Comparison of ENCODE assay signal across 16 cellular contexts in the genomic region with DNA sequence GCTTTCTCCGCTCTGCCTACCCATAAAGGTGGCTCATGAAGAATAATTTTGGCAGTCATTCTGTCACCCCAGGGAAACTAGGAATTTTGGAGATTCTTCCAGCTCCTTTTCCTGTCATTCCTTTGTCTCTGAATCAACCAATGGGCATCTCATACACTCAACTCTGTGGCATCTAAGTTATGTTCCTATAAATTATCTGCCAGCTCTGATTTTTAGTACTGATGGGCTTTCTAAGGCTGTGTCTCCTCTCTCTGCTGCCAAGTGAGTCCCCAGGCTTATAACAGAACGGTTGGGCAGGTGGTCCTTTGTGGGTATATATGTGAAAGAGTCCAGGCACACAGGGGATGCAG.
DNase-seq lines count a peak whose midpoint lies in the region; ATAC-seq, FAIRE-seq and TF ChIP-seq lines count a peak whose summit lies in the region.
"Had no signal": no experiment of that assay in that cellular context is flagged by ENCODE, and none has a peak within 500 bp of the region (broad histone marks: within the 10 kb centered on the region; RNA-seq: fewer than 3 reads in every experiment).

No MANE protein-coding gene starts in this region.

- BruUV-seq in PC-3 (replicated peaks; lab: Mats Ljungman, UMichigan), result no TSS peak

- no peak for TF ChIP-seq CTCF in PC-3 (conservative IDR thresholded peaks at IDR 0.05; ENCODE audit: low read depth, low read length)
- no peak for TF ChIP-seq CTCF in kidney (IDR thresholded peaks at IDR 0.05; ENCODE audit: borderline replicate concordance, extremely low read depth, insufficient read depth)
- TF ChIP-seq CTCF in BE2C (IDR thresholded peaks at IDR 0.05; ENCODE audit: low read depth, low read length), result no peak

- H3K9me3 ChIP-seq in PC-3 (ENCODE audit: low read length), result peaks cover 13% of the 10 kb centered on the region; the same call in 1 of the 2 replicates
- H3K9me3 ChIP-seq in kidney (ENCODE audit: control insufficient read depth in 1 of 2, low read length in 2 of 2), result peaks cover 0 to 2% of the 10 kb centered on the region in 2 donors
- no peaks in the 10 kb centered on the region; the same call in 1 of the 2 replicates for H3K9me3 ChIP-seq in BE2C

- H4K20me1 ChIP-seq in PC-3 (ENCODE audit: low read length), result no peaks in the 10 kb centered on the region

- no peaks in the 10 kb centered on the region for H3K9me2 ChIP-seq in PC-3 (replicated peaks; ENCODE audit: low read length)

- peak overlapping the region; percentile 33 for H3K4me2 ChIP-seq in PC-3 (ENCODE audit: low read length)

- no peaks in the 10 kb centered on the region for H3F3A ChIP-seq in PC-3 (ENCODE audit: low read length, unreplicated experiment)

- H2AFZ ChIP-seq in PC-3 (ENCODE audit: low read length), result no peak overlapping the region

- peak; percentile 70 for ATAC-seq in PC-3
- ATAC-seq: K562 had no signal

- FAIRE-seq in kidney (lab: Jason Lieb, UNC), result no peak
- FAIRE-seq: K562 had no signal

- H3K4me3 ChIP-seq in PC-3 (ENCODE audit: low read length) (no peak overlapping the region), kidney (ENCODE audit: low read length in 2 of 2) (no peak overlapping the region), BE2C (ENCODE audit: low read depth, low read length) (no peak overlapping the region)
- H3K4me3 ChIP-seq: K562 had no signal

- H3K9ac ChIP-seq in PC-3 (ENCODE audit: low read length) (no peak overlapping the region), kidney (ENCODE audit: low read length in 2 of 2) (no peak overlapping the region)

- DNase-seq in EL, result peak; percentile 70
- DNase-seq in PC-3, result peak; percentile 80
- peak; percentile 9 for DNase-seq in kidney tubule cell (ENCODE audit: low spot score)
- no peak for DNase-seq in kidney
- no peak for DNase-seq in BE2C
- no peak for DNase-seq in NCI-H1694 (lab: John Stamatoyannopoulos, UW)
- no peak for DNase-seq in NCI-H69 (lab: John Stamatoyannopoulos, UW)
- DNase-seq: AML-193; C1 segment of cervical spinal cord; Calu3; CD4-positive, alpha-beta T cell; DMS79 treated with DMSO at 0.1 percent for 48 hours; GF-D8; HCEC 1CT; HFFc6 had no signal

- H3K27ac ChIP-seq in PC-3 (ENCODE audit: low read length) (peak overlapping the region; percentile 14), kidney (ENCODE audit: low read depth in 2 of 2, low read length in 2 of 2) (no peak overlapping the region)

- H3K79me2 ChIP-seq in PC-3 (ENCODE audit: low read length), result no peaks in the 10 kb centered on the region

- POLR2A ChIA-PET in PC-3 (lab: Charles Lee; ENCODE audit: unreplicated experiment), result no interaction called here

- 0 out of 2 replicates have a peak, but pooled peaks cover 3% of the 10 kb centered on the region for H3K36me3 ChIP-seq in PC-3 (ENCODE audit: low read depth, low read length)
- no peaks in the 10 kb centered on the region for H3K36me3 ChIP-seq in kidney (ENCODE audit: control insufficient read depth in 1 of 2, insufficient read depth in 2 of 2, low read length in 2 of 2)
- H3K36me3 ChIP-seq in BE2C, result no peaks in the 10 kb centered on the region

- intact Hi-C loops in PC-3 (cut with micrococcal nuclease) (no loop called here), kidney (cut with DNase I) (no loop called here)

- no peaks in the 10 kb centered on the region for H3K27me3 ChIP-seq in PC-3 (ENCODE audit: low read length)
- no peaks in the 10 kb centered on the region for H3K27me3 ChIP-seq in BE2C

- CTCF ChIA-PET in PC-3 (lab: Charles Lee), result no interaction called here

- peaks cover 33% of the 10 kb centered on the region for H3K4me1 ChIP-seq in PC-3 (ENCODE audit: insufficient read depth, low read length)
- H3K4me1 ChIP-seq in kidney (ENCODE audit: control insufficient read depth in 1 of 2, insufficient read depth in 1 of 2, low read depth in 1 of 2, low read length in 2 of 2), result no peaks in the 10 kb centered on the region
- H3K4me1 ChIP-seq in BE2C, result no peaks in the 10 kb centered on the region

Comparison
In these comparisons a context has a peak if more than half of its experiments do, and no peak if none do; other contexts are left out.
1. DNase-seq: peak in EL (single experiment), PC-3 (single experiment) and kidney tubule cell (single experiment); none in kidney (single experiment), BE2C (single experiment), NCI-H1694 (single experiment) and NCI-H69 (single experiment).